In the genomic region with DNA sequence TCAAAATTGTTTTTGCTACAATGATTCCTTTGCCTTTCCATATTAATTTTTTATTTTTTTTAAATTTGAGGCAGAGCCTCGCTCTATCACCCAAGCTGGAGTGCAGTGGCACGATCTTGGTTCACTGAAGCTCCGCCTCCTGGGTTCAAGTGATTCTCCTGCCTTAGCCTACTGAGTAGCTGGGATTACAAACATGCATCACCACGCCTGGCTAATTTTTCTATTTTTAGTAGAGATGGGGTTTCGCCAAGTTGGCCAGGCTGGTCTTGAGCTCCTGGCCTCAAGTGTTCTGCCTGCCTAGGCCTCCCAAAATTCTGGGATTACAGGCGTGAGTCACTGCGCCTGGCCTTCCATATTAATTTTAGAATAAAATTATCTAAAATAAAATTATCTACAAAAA, we compare ENCODE assay signal across 8 cellular contexts.
"Had no signal": no experiment of that assay in that cellular context is flagged by ENCODE, and none has a peak within 500 bp of the region (broad histone marks: within the 10 kb centered on the region; RNA-seq: fewer than 3 reads in every experiment).

No MANE protein-coding gene starts in this region.

- H3K4me3 ChIP-seq: HAP-1 had no signal

- DNase-seq: GOT3, H7, HFFc6 had no signal

- H3K27me3 Mint-ChIP-seq: IgD-negative memory B cell had no signal

- H3K36me3 ChIP-seq: HAP-1 had no signal

- ATAC-seq: HCT116, HepG2 had no signal

- H3K27ac ChIP-seq: HL-60 had no signal

- H3K27ac Mint-ChIP-seq: HFFc6, IgD-negative memory B cell had no signal

- H3K4me1 ChIP-seq: HAP-1 had no signal

- H3K4me3 Mint-ChIP-seq: HFFc6, IgD-negative memory B cell had no signal
